Comparison of ENCODE assay signal across 29 cellular contexts in the genomic region with DNA sequence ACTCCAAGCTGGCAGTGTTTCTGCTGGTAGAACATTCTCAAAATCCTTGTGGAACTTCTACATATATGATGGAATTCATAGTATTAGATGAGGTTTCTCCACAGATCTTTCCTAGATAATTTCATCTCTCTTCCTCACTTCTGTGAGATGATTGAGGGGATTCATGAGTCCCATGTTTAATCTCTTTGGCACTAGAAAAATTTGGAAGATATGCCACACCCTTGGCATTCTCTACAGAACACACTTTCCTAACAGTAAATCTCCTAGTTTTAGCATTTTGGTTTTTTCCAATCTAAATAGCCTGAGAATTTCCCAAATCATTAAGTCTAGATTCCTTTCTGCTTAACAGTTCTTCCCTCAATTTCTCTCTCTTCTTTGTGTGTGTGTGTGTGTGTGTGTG. TPM values are rescaled to one million over a fixed set of nuclear protein-coding genes. Genes with fewer than 3 reads are reported as not detected.
DNase-seq lines count a peak whose midpoint lies in the region; FAIRE-seq and TF ChIP-seq lines count a peak whose summit lies in the region.
"Had no signal": no experiment of that assay in that cellular context is flagged by ENCODE, and none has a peak within 500 bp of the region (broad histone marks: within the 10 kb centered on the region; RNA-seq: fewer than 3 reads in every experiment).

No MANE protein-coding gene starts in this region.

- H3K27ac ChIP-seq in astrocyte (ENCODE audit: low read depth, low read length) (no peak overlapping the region), A673 (ENCODE audit: low read depth, low read length, poor library complexity, severe bottlenecking) (no peak overlapping the region)
- H3K27ac ChIP-seq: BLaER1 treated with 17β-estradiol and CSF1 and Interleukin-3, amounts not matched to agents 10 nM and 100 nM; body of pancreas; pancreas; testis; uterus had no signal

- no peak for TF ChIP-seq CTCF in HFFc6 (IDR thresholded peaks at IDR 0.05)
- no peak for TF ChIP-seq CTCF in astrocyte (IDR thresholded peaks at IDR 0.05; ENCODE audit: insufficient read depth, low read depth, low read length)
- TF ChIP-seq CTCF in osteocyte (IDR thresholded peaks at IDR 0.05): no peak
- TF ChIP-seq CTCF in A673 (conservative IDR thresholded peaks at IDR 0.05; ENCODE audit: low read depth, low read length): no peak

- H3K36me3 ChIP-seq in astrocyte (ENCODE audit: insufficient read depth, low read length) (peaks cover 34% of the 10 kb centered on the region), A673 (ENCODE audit: insufficient read depth, low read length, poor library complexity, severe bottlenecking) (peaks cover 35% of the 10 kb centered on the region)
- H3K36me3 ChIP-seq: uterus had no signal

- peaks cover 70% of the 10 kb centered on the region for H3K36me3 Mint-ChIP-seq in activated naive CD4-positive, alpha-beta T cell treated with anti-CD3 and anti-CD28 coated beads, Interleukin-2, amount 10 ng/mL, durations not matched to agents 7 days and 5 days
- peaks cover 51% of the 10 kb centered on the region for H3K36me3 Mint-ChIP-seq in HFFc6 (ENCODE audit: low read depth)
- peaks cover 23% of the 10 kb centered on the region for H3K36me3 Mint-ChIP-seq in astrocyte (ENCODE audit: low read depth, unreplicated experiment)
- peaks cover 39% of the 10 kb centered on the region for H3K36me3 Mint-ChIP-seq in osteocyte (ENCODE audit: unreplicated experiment)

- peak overlapping the region; percentile 94 for H3K27ac Mint-ChIP-seq in activated naive CD4-positive, alpha-beta T cell treated with anti-CD3 and anti-CD28 coated beads, Interleukin-2, amount 10 ng/mL, durations not matched to agents 7 days and 5 days
- peak overlapping the region; percentile 68 for H3K27ac Mint-ChIP-seq in HFFc6
- peak overlapping the region; percentile 11 for H3K27ac Mint-ChIP-seq in astrocyte (ENCODE audit: unreplicated experiment)
- H3K27ac Mint-ChIP-seq in osteocyte (ENCODE audit: unreplicated experiment): peak overlapping the region; percentile 52
- H3K27ac Mint-ChIP-seq: nephron progenitor cell had no signal

- H3K27me3 ChIP-seq in astrocyte (ENCODE audit: insufficient read depth, low read length) (no peaks in the 10 kb centered on the region), A673 (replicated peaks; ENCODE audit: insufficient read depth, low read depth, low read length, poor library complexity) (no peaks in the 10 kb centered on the region)
- H3K27me3 ChIP-seq: BLaER1 treated with 17β-estradiol and CSF1 and Interleukin-3, amounts not matched to agents 10 nM and 100 nM; body of pancreas; pancreas; testis; uterus had no signal

- intact Hi-C loops in A673 (cut with micrococcal nuclease; ENCODE audit: unreplicated experiment): no loop called here

- H3K9ac ChIP-seq in astrocyte (ENCODE audit: low read length): no peak overlapping the region
- H3K9ac ChIP-seq: BLaER1 treated with 17β-estradiol and CSF1 and Interleukin-3, amounts not matched to agents 10 nM and 100 nM had no signal

- no peak for DNase-seq in activated naive CD4-positive, alpha-beta T cell treated with anti-CD3 and anti-CD28 coated beads, Interleukin-2, amount 10 ng/mL, durations not matched to agents 7 days and 5 days
- no peak for DNase-seq in activated naive CD4-positive, alpha-beta T cell (lab: John Stamatoyannopoulos, UW)
- DNase-seq in HFFc6: peak; percentile 27
- DNase-seq in astrocyte (ENCODE audit: low read depth): no peak
- no peak for DNase-seq in osteocyte (ENCODE audit: extremely low spot score, unreplicated experiment)
- no peak for DNase-seq in retina
- no peak for DNase-seq in A673 (ENCODE audit: low spot score)
- DNase-seq in GM19238 (ENCODE audit: insufficient read length, low spot score): no peak
- DNase-seq: activated CD4-positive, alpha-beta T cell treated with anti-CD3 and anti-CD28 coated beads, Interleukin-2, amount 50 U/mL, for 1 hour; body of pancreas; effector CD8-positive, alpha-beta T cell; foreskin melanocyte; HCEC 1CT; hippocampal formation; Kasumi-1; left ventricle myocardium superior; NCI-H1694; NCI-H510A; nephron progenitor cell; pancreas; right cardiac atrium; stimulated activated CD4-positive, alpha-beta T cell treated with anti-CD3 and anti-CD28 coated beads, Interleukin-4, amount 100 ng/mL, for 24 hours; stimulated activated naive CD4-positive, alpha-beta T cell; testis; uterus had no signal

- H2AFZ ChIP-seq in astrocyte (ENCODE audit: low read depth, low read length): no peak overlapping the region

- peaks cover 87% of the 10 kb centered on the region for H3K79me2 ChIP-seq in astrocyte (ENCODE audit: insufficient read depth, low read length)

- CTCF ChIA-PET in activated naive CD4-positive, alpha-beta T cell treated with anti-CD3 and anti-CD28 coated beads, Interleukin-2, amount 10 ng/mL, durations not matched to agents 7 days and 5 days (lab: Charles Lee): no interaction called here
- CTCF ChIA-PET in A673 (lab: Charles Lee): no interaction called here

- H3K4me1 ChIP-seq in astrocyte (ENCODE audit: insufficient read depth, low read length) (peaks cover 8% of the 10 kb centered on the region), A673 (ENCODE audit: insufficient read depth, low read length, poor library complexity, severe bottlenecking) (peaks cover 11% of the 10 kb centered on the region)
- H3K4me1 ChIP-seq: body of pancreas, pancreas, testis, uterus had no signal

- H3K4me3 Mint-ChIP-seq in activated naive CD4-positive, alpha-beta T cell treated with anti-CD3 and anti-CD28 coated beads, Interleukin-2, amount 10 ng/mL, durations not matched to agents 7 days and 5 days: no peak overlapping the region
- peak overlapping the region; percentile 9; the same call in 1 of the 2 replicates for H3K4me3 Mint-ChIP-seq in HFFc6
- H3K4me3 Mint-ChIP-seq in astrocyte (ENCODE audit: unreplicated experiment): no peak overlapping the region
- H3K4me3 Mint-ChIP-seq in osteocyte (ENCODE audit: unreplicated experiment): no peak overlapping the region
- H3K4me3 Mint-ChIP-seq: nephron progenitor cell had no signal

- H3K9me3 Mint-ChIP-seq in activated naive CD4-positive, alpha-beta T cell treated with anti-CD3 and anti-CD28 coated beads, Interleukin-2, amount 10 ng/mL, durations not matched to agents 7 days and 5 days: peaks cover 5% of the 10 kb centered on the region
- no peaks in the 10 kb centered on the region for H3K9me3 Mint-ChIP-seq in HFFc6
- H3K9me3 Mint-ChIP-seq in astrocyte (ENCODE audit: unreplicated experiment): no peaks in the 10 kb centered on the region
- H3K9me3 Mint-ChIP-seq in osteocyte (ENCODE audit: unreplicated experiment): no peaks in the 10 kb centered on the region

- no peak for FAIRE-seq in astrocyte (lab: Jason Lieb, UNC)
- FAIRE-seq: D721Med, HepG2, islet of Langerhans, pancreas had no signal

- no TSS peak for BruUV-seq in A673 (replicated peaks; lab: Mats Ljungman, UMichigan)

- H3K9me3 ChIP-seq in astrocyte (ENCODE audit: insufficient read depth, low read depth, low read length) (no peaks in the 10 kb centered on the region), A673 (ENCODE audit: low read depth, low read length, poor library complexity, severe bottlenecking) (no peaks in the 10 kb centered on the region)
- H3K9me3 ChIP-seq: body of pancreas, pancreas, testis, uterus had no signal

- H4K20me1 ChIP-seq in astrocyte (ENCODE audit: insufficient read depth, low read length): peaks cover 63% of the 10 kb centered on the region

- H3K27me3 Mint-ChIP-seq in activated naive CD4-positive, alpha-beta T cell treated with anti-CD3 and anti-CD28 coated beads, Interleukin-2, amount 10 ng/mL, durations not matched to agents 7 days and 5 days: no peaks in the 10 kb centered on the region
- peaks cover 1% of the 10 kb centered on the region for H3K27me3 Mint-ChIP-seq in HFFc6 (ENCODE audit: insufficient read depth)
- H3K27me3 Mint-ChIP-seq in astrocyte (ENCODE audit: low read depth, unreplicated experiment): no peaks in the 10 kb centered on the region
- H3K27me3 Mint-ChIP-seq in osteocyte (ENCODE audit: unreplicated experiment): no peaks in the 10 kb centered on the region

- POLR2A ChIA-PET in A673 (lab: Charles Lee; ENCODE audit: low non-redundant PET): no interaction called here

- H3K4me1 Mint-ChIP-seq in activated naive CD4-positive, alpha-beta T cell treated with anti-CD3 and anti-CD28 coated beads, Interleukin-2, amount 10 ng/mL, durations not matched to agents 7 days and 5 days: peaks cover 53% of the 10 kb centered on the region
- peaks cover 43% of the 10 kb centered on the region for H3K4me1 Mint-ChIP-seq in HFFc6 (ENCODE audit: low read depth)
- peaks cover 14% of the 10 kb centered on the region for H3K4me1 Mint-ChIP-seq in astrocyte (ENCODE audit: low read depth, unreplicated experiment)
- H3K4me1 Mint-ChIP-seq in osteocyte (ENCODE audit: unreplicated experiment): peaks cover 23% of the 10 kb centered on the region

- no peak overlapping the region for H3K4me3 ChIP-seq in astrocyte (ENCODE audit: insufficient read depth, low read depth, low read length)
- no peak overlapping the region for H3K4me3 ChIP-seq in A673 (ENCODE audit: low read depth, low read length, poor library complexity, severe bottlenecking)
- H3K4me3 ChIP-seq: BLaER1 treated with 17β-estradiol and CSF1 and Interleukin-3, amounts not matched to agents 10 nM and 100 nM; body of pancreas; pancreas; testis; uterus had no signal

- H3K4me2 ChIP-seq in astrocyte (ENCODE audit: low read length): no peak overlapping the region
- H3K4me2 ChIP-seq: BLaER1 treated with 17β-estradiol and CSF1 and Interleukin-3, amounts not matched to agents 10 nM and 100 nM had no signal

RNA-seq across cellular contexts. Expression of a gene that starts 35.3 kb away (rescaled TPM):
- total RNA-seq in HFFc6 (2021; fragmentation: NEBNext Ultra II Directional; extraction: Animal tissue kit (Norgen Biotek cat#: 25700)): 100 to 1,000 TPM; 128 to 148 (median 136) TPM
- 127 and 153 TPM in 2 replicates for total RNA-seq in astrocyte
- 104 TPM in 2 replicates for total RNA-seq in osteocyte
- total RNA-seq in A673 (2021): 96.2 and 101 TPM in 2 replicates

RNA-seq across cellular contexts. Expression of a gene that starts 47.1 kb away (rescaled TPM):
- 10 to 100 TPM; 19.2 to 25.5 (median 21.6) TPM for total RNA-seq in HFFc6 (2021; fragmentation: NEBNext Ultra II Directional; extraction: Animal tissue kit (Norgen Biotek cat#: 25700))
- total RNA-seq in astrocyte: 13.7 and 14.0 TPM in 2 replicates
- total RNA-seq in osteocyte: 44.7 and 46.3 TPM in 2 replicates
- 36.2 and 46.3 TPM in 2 replicates for total RNA-seq in A673 (2021)

Comparison
In these comparisons a context has a peak if more than half of its experiments do, and no peak if none do; other contexts are left out.
1. H3K27ac Mint-ChIP-seq: peak in every context shown above with its lines; median percentile 94 in activated naive CD4-positive, alpha-beta T cell treated with anti-CD3 and anti-CD28 coated beads, Interleukin-2, amount 10 ng/mL, durations not matched to agents 7 days and 5 days; 68 in HFFc6; 52 in osteocyte; 11 in astrocyte.